26 cellular contexts compared by ENCODE assay signal in the genomic region with DNA sequence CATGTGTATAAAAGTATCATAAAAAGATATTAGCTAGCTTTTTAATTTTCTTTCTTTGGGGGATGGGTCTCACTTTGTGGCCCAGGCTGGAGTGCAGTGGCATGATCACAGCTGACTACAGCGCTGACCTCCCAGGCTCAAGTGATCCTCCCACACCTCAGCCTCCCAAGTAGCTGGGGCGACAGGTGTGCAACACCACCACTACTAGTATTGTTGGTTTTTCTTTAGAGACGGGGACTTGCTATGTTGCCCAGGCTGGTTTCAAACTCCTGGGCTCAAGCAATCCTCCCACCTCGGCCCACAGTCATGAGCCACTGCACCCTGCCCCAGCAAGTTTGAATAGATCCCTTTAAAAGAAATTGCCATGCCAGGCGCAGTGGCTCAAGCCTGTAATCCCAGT. TPM values are rescaled to one million over a fixed set of nuclear protein-coding genes. Genes with fewer than 3 reads are reported as not detected.
DNase-seq lines count a peak whose midpoint lies in the region; ATAC-seq and TF ChIP-seq lines count a peak whose summit lies in the region.
"Had no signal": no experiment of that assay in that cellular context is flagged by ENCODE, and none has a peak within 500 bp of the region (broad histone marks: within the 10 kb centered on the region; RNA-seq: fewer than 3 reads in every experiment).

No MANE protein-coding gene starts in this region.

- DNase-seq in RWPE1 (ENCODE audit: low spot score) (no peak), sciatic nerve (ENCODE audit: low spot score) (peak; percentile 31), AG08395 (ENCODE audit: low spot score) (no peak), HuH-7 (ENCODE audit: low spot score) (no peak)
- no peak for DNase-seq in activated naive CD8-positive, alpha-beta T cell treated with anti-CD3 and anti-CD28 coated beads for 36 hours
- DNase-seq: 8988T; ACHN; AML-193; C1 segment of cervical spinal cord; CD4-positive, alpha-beta memory T cell; CD4-positive, CD25-positive, alpha-beta regulatory T cell; CD8-positive, alpha-beta memory T cell; COR-L47; DMS 273 treated with DMSO at 0.1 percent for 48 hours; DMS153; DMS53; DMS79; DND-41; EL; GDM1 had no signal

- no peak overlapping the region for H3K9ac ChIP-seq in BLaER1

- no peaks in the 10 kb centered on the region for H3K27me3 Mint-ChIP-seq in activated naive CD8-positive, alpha-beta T cell treated with anti-CD3 and anti-CD28 coated beads for 36 hours
- H3K27me3 Mint-ChIP-seq: B cell; CD4-positive, alpha-beta memory T cell; CD4-positive, CD25-positive, alpha-beta regulatory T cell had no signal

- H3K36me3 Mint-ChIP-seq in activated naive CD8-positive, alpha-beta T cell treated with anti-CD3 and anti-CD28 coated beads for 36 hours: peaks cover 21% of the 10 kb centered on the region

- TF ChIP-seq CTCF in HEK293 (tag by site-specific recombination; IDR thresholded peaks at IDR 0.05): no peak
- no peak for TF ChIP-seq CTCF in RWPE1 (conservative IDR thresholded peaks at IDR 0.05; ENCODE audit: low read depth)

- H3K9me3 ChIP-seq in BLaER1 (no peaks in the 10 kb centered on the region), HEK293 (ENCODE audit: control insufficient read depth, insufficient read depth, low read depth, low read length) (no peaks in the 10 kb centered on the region)

- ATAC-seq in sciatic nerve (no peak), HG03039 (IDR thresholded peaks at IDR 0.05; ENCODE audit: unreplicated experiment) (no peak)
- ATAC-seq: GM12878 had no signal

- CTCF ChIA-PET in HEK293 (lab: Yijun Ruan, JAX): interaction anchor here (0.7 to 0.9 kb wide), 2 partner anchors 14 to 44 kb away, joined by 3 read pairs; no protein-coding TSS in a partner anchor
- CTCF ChIA-PET in RWPE1 (lab: Yijun Ruan, JAX): interaction anchor here (1.1 kb wide), 1 partner anchor 32 kb away, joined by 9 read pairs; no protein-coding TSS in a partner anchor

- POLR2A ChIA-PET in HEK293 (lab: Yijun Ruan, JAX) (no interaction called here), RWPE1 (lab: Yijun Ruan, JAX; ENCODE audit: low non-redundant PET) (no interaction called here)

- H3K27ac Mint-ChIP-seq in activated naive CD8-positive, alpha-beta T cell treated with anti-CD3 and anti-CD28 coated beads for 36 hours: no peak overlapping the region
- H3K27ac Mint-ChIP-seq: B cell; CD14-positive monocyte; CD4-positive, alpha-beta memory T cell; CD4-positive, CD25-positive, alpha-beta regulatory T cell had no signal

- H3K4me3 Mint-ChIP-seq in activated naive CD8-positive, alpha-beta T cell treated with anti-CD3 and anti-CD28 coated beads for 36 hours: no peak overlapping the region
- H3K4me3 Mint-ChIP-seq: B cell; CD14-positive monocyte; CD4-positive, alpha-beta memory T cell; CD4-positive, CD25-positive, alpha-beta regulatory T cell; CD8-positive, alpha-beta memory T cell had no signal

- H3K9me3 Mint-ChIP-seq in activated naive CD8-positive, alpha-beta T cell treated with anti-CD3 and anti-CD28 coated beads for 36 hours: no peaks in the 10 kb centered on the region
- H3K9me3 Mint-ChIP-seq: CD4-positive, alpha-beta memory T cell; CD8-positive, alpha-beta memory T cell had no signal

- intact Hi-C loops in sciatic nerve (cut with DNase I): no loop called here

- peaks cover 77% of the 10 kb centered on the region for H3K36me3 ChIP-seq in BLaER1
- peaks cover 9 to 83% of the 10 kb centered on the region in 2 experiments; a peak in 2 of 3 replicates for H3K36me3 ChIP-seq in HEK293 (ENCODE audit: control insufficient read depth in 2 of 2, insufficient read depth in 1 of 2, low read length in 2 of 2)

- peaks cover 17% of the 10 kb centered on the region for H3K4me1 Mint-ChIP-seq in activated naive CD8-positive, alpha-beta T cell treated with anti-CD3 and anti-CD28 coated beads for 36 hours

- peak overlapping the region; percentile 35; the same call in 1 of the 2 replicates for H3K27ac ChIP-seq in BLaER1
- H3K27ac ChIP-seq in HEK293 (ENCODE audit: extremely low read depth, low read depth, low read length): no peak overlapping the region
- H3K27ac ChIP-seq in RWPE1: peak overlapping the region; percentile 2; the same call in 1 of the 2 replicates

- H3K27me3 ChIP-seq in BLaER1: peaks cover 6% of the 10 kb centered on the region

- H3K4me2 ChIP-seq in BLaER1: 0 out of 2 replicates have a peak overlapping the region, but pooled peaks have one; percentile 7

- H3K4me3 ChIP-seq in BLaER1: no peak overlapping the region
- H3K4me3 ChIP-seq in HEK293 (ENCODE audit: low read depth, low read length): no peak overlapping the region
- H3K4me3 ChIP-seq: GM12878 had no signal

- H3K4me1 ChIP-seq in BLaER1 (peaks cover 65% of the 10 kb centered on the region), HEK293 (ENCODE audit: control insufficient read depth, insufficient read depth, low read length) (no peaks in the 10 kb centered on the region)

- peaks cover 91% of the 10 kb centered on the region for H4K20me1 ChIP-seq in BLaER1

TF ChIP-seq in HEK293, 187 proteins besides CTCF, POLR2A, EP300 and RAD21:
- TF ChIP-seq ZNF274 (IDR thresholded peaks at IDR 0.05; ENCODE audit: low read length) (no peak), ZNF274 (tag by site-specific recombination; IDR thresholded peaks at IDR 0.05; ENCODE audit: borderline replicate concordance) (no peak), SCRT2 (tag by site-specific recombination; IDR thresholded peaks at IDR 0.05) (peak; percentile 88)

RNA-seq across cellular contexts. Expression of gene TCFL5, which starts 6.5 kb away (rescaled TPM):
- 14.6 TPM for total RNA-seq in sciatic nerve
- 1 to 10 TPM; 5.4 to 5.8 TPM for total RNA-seq in activated naive CD8-positive, alpha-beta T cell treated with anti-CD3 and anti-CD28 coated beads for 36 hours

RNA-seq across cellular contexts. Expression of gene COL9A3, which starts 38.3 kb away (rescaled TPM):
- 69.6 TPM for total RNA-seq in sciatic nerve
- total RNA-seq in activated naive CD8-positive, alpha-beta T cell treated with anti-CD3 and anti-CD28 coated beads for 36 hours: 1 to 10 TPM in 1 of 2 experiments, under 1 TPM in 1; 0.35 to 1.0 TPM
- total RNA-seq: CD4-positive, alpha-beta memory T cell; CD4-positive, CD25-positive, alpha-beta regulatory T cell; CD8-positive, alpha-beta memory T cell had no signal

RNA-seq across cellular contexts. Expression of gene OGFR, which starts 50.5 kb away (rescaled TPM):
- 52.7 TPM for total RNA-seq in sciatic nerve
- 10 to 100 TPM; 66.1 to 69.9 TPM for total RNA-seq in activated naive CD8-positive, alpha-beta T cell treated with anti-CD3 and anti-CD28 coated beads for 36 hours

RNA-seq across cellular contexts. Expression of gene MRGBP, which starts 58.8 kb away (rescaled TPM):
- 10.4 TPM for total RNA-seq in sciatic nerve
- total RNA-seq in activated naive CD8-positive, alpha-beta T cell treated with anti-CD3 and anti-CD28 coated beads for 36 hours: 10 to 100 TPM; 19.3 to 19.8 TPM

Comparison
In these comparisons a context has a peak if more than half of its experiments do, and no peak if none do; other contexts are left out.
1. RNA of gene COL9A3, which starts 38.3 kb away (total RNA-seq): 69.6 TPM in sciatic nerve (single experiment); 0.35 to 1.0 TPM in activated naive CD8-positive, alpha-beta T cell treated with anti-CD3 and anti-CD28 coated beads for 36 hours; every median in the first group is over 10 times any median in the second.